In the genomic region with DNA sequence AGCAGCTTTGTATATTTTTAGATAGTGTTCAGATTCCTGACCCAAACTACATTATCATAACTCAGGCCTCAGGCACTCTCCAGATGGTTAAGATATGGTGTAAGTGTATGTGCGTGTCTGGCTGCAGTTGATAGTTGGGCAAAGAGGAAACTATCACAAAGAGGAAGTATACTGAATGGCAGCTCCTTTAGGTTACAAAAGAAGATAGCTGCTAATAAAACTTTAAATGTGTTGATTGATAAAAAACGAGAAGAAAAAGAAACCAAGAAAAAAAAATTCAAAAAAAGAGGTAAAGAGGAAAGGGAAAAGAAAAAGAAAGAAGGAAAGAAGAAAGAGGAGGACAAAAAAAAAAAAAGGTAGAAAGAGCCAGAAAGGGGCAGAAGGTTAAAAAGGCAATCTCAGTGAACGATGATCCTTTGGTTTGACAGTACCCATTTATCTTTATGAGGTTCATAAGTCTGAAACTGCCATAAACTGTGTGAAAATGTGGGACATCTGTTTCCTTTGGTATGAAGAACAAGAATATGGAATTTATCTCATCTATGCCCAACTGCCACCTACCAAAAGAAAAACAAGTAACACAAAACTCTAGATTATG, we compare ENCODE assay signal across 8 cellular contexts. TPM values are rescaled to one million over a fixed set of nuclear protein-coding genes. Genes with fewer than 3 reads are reported as not detected.
DNase-seq lines count a peak whose midpoint lies in the region; ATAC-seq and TF ChIP-seq lines count a peak whose summit lies in the region.

No MANE protein-coding gene starts in this region.

- in situ Hi-C loops in ACHN (cut with HindIII; ENCODE audit: low pct_ligation_motif_present, low pct_unique_long_range_greater_than_20kb, low sequenced_read_pairs) = no loop called here

- H3K27me3 ChIP-seq in BJ (ENCODE audit: control insufficient read depth, insufficient read depth, low read length) = no peaks in the 10 kb centered on the region

- POLR2A ChIA-PET in BJ (lab: Charles Lee) = interaction anchor here (0.6 kb wide), 1 partner anchor 11 kb away, joined by 4 read pairs; no protein-coding TSS in a partner anchor

- ATAC-seq in GM21367 (IDR thresholded peaks at IDR 0.05; ENCODE audit: unreplicated experiment) = peak; percentile 80

- CTCF ChIA-PET in BJ (lab: Yijun Ruan, JAX) = interaction anchor here (0.8 kb wide), 1 partner anchor 45 kb away, joined by 3 read pairs; no protein-coding TSS in a partner anchor

- H3K36me3 ChIP-seq in BJ (ENCODE audit: control insufficient read depth, insufficient read depth, low read length) = no peaks in the 10 kb centered on the region

- DNase-seq in BJ (ENCODE audit: low read depth) = peak; percentile 30
- DNase-seq in LoVo (ENCODE audit: low spot score) = peak; percentile 34
- DNase-seq in epidermal melanocyte (ENCODE audit: insufficient read length, low spot score) = peak; percentile 55
- DNase-seq in ecto neural progenitor cell (ENCODE audit: low spot score) = no peak
- no peak for DNase-seq in NCI-H2081 (lab: John Stamatoyannopoulos, UW)
- no peak for DNase-seq in GOT3 (lab: John Stamatoyannopoulos, UW)
- no peak for DNase-seq in ACHN

- no peak for TF ChIP-seq CTCF in BJ (IDR thresholded peaks at IDR 0.05; ENCODE audit: insufficient read depth, low read depth, low read length)

- H3K4me3 ChIP-seq in BJ (ENCODE audit: low read depth, low read length) = no peak overlapping the region

RNA-seq across cellular contexts. Expression of a gene that starts 42.2 kb away (rescaled TPM):
- polyA plus RNA-seq in BJ (2011; rRNA removed) = 18.3 and 23.5 TPM in 2 replicates
- polyA minus RNA-seq in BJ (2011; rRNA and poly(A)+ RNA removed) = 26.4 and 32.4 TPM in 2 replicates

RNA-seq across cellular contexts. Expression of a gene that starts 45.8 kb away (rescaled TPM):
- 16.2 and 22.8 TPM in 2 replicates for polyA plus RNA-seq in BJ (2011; rRNA removed)
- polyA minus RNA-seq in BJ (2011; rRNA and poly(A)+ RNA removed) = 15.2 and 16.0 TPM in 2 replicates

Comparison
In these comparisons a context has a peak if more than half of its experiments do, and no peak if none do; other contexts are left out.
1. DNase-seq: peak in BJ (single experiment), LoVo (single experiment) and epidermal melanocyte (single experiment); none in ecto neural progenitor cell (single experiment), NCI-H2081 (0 of 2), GOT3 (single experiment) and ACHN (single experiment).